ENCODE assay signal across 25 cellular contexts in the genomic region with DNA sequence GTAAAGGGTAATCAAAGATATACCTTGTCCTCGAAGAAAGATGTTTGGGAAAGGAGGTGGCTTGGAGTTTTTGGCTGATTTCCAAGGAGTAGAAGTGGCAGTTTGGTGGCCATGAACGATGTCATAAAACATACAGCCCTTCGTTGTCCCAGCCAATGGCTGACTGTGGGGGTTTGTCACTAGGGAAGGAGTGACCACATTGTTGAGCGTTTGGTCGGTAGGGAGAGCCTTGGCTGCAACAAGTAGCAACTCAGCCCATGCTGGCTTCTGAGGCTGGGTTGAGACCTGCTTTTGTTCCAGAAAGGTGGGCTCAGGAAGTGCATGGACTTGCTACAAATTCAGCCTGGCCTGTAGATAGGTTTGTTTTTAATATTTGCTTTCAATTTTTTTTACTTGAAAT.
"Had no signal": no experiment of that assay in that cellular context is flagged by ENCODE, and none has a peak within 500 bp of the region (broad histone marks: within the 10 kb centered on the region; RNA-seq: fewer than 3 reads in every experiment).

No MANE protein-coding gene starts in this region.

- H3K4me1 ChIP-seq: adrenal gland had no signal

- H3K4me3 Mint-ChIP-seq: activated CD4-positive, alpha-beta T cell treated with anti-CD3 and anti-CD28 coated beads, Interleukin-2, amount 10 ng/mL, durations not matched to agents 24 days and 14 days; activated CD8-positive, alpha-beta T cell treated with anti-CD3 and anti-CD28 coated beads for 36 hours; activated naive CD4-positive, alpha-beta T cell treated with anti-CD3 and anti-CD28 coated beads for 36 hours; activated T-cell treated with anti-CD3 and anti-CD28 coated beads, Interleukin-2, amount 50 U/mL, for 4 hours; activated T-helper 1 cell treated with anti-CD3 and anti-CD28 coated beads, Interleukin-12 subunit alpha, Interleukin-12 subunit beta, Interleukin-2, Interleukin-4 antibody, amounts not matched to agents 30 ng/mL and 10 ng/mL and 1 ng/mL, durations not matched to agents 14 hours and 24 hours and 36 hours; brain; T-helper 2 cell treated with Interferon-gamma antibody and Interleukin-4, amounts not matched to agents 5 μg/mL and 100 μg/mL, for 36 hours had no signal

- DNase-seq: activated CD4-positive, alpha-beta T cell treated with anti-CD3 and anti-CD28 coated beads, Interleukin-2, amount 10 ng/mL, durations not matched to agents 24 days and 14 days; activated CD4-positive, alpha-beta T cell treated with anti-CD3 and anti-CD28 coated beads, Interleukin-2, amount 50 U/mL, for 4 hours; activated CD8-positive, alpha-beta T cell treated with anti-CD3 and anti-CD28 coated beads for 36 hours; activated gamma-delta T cell treated with Interleukin-2 at 50 U/mL for 16 hours; activated naive CD4-positive, alpha-beta T cell treated with anti-CD3 and anti-CD28 coated beads for 36 hours; activated T-cell treated with anti-CD3 and anti-CD28 coated beads for 4 hours; activated T-cell treated with anti-CD3 and anti-CD28 coated beads, Interleukin-2, amount 50 U/mL, for 4 hours; adrenal gland; central memory CD4-positive, alpha-beta T cell; NCI-H1092 treated with DMSO at 0.1 percent for 48 hours; NCI-H1417; NCI-H146; NCI-H187; NCI-H2081 treated with DMSO at 0.1 percent for 48 hours; NCI-H226; NCI-H446 treated with DMSO at 0.1 percent for 48 hours; NCI-H524; NCI-H774; SHP77; SJCRH30 had no signal

- H3K27ac Mint-ChIP-seq: activated CD4-positive, alpha-beta T cell treated with anti-CD3 and anti-CD28 coated beads, Interleukin-2, amount 10 ng/mL, durations not matched to agents 24 days and 14 days; activated CD8-positive, alpha-beta T cell treated with anti-CD3 and anti-CD28 coated beads for 36 hours; activated naive CD4-positive, alpha-beta T cell treated with anti-CD3 and anti-CD28 coated beads for 36 hours; activated naive CD4-positive, alpha-beta T cell treated with anti-CD3 and anti-CD28 coated beads, Interleukin-2, amount 50 U/mL, for 72 hours; activated T-helper 1 cell treated with anti-CD3 and anti-CD28 coated beads, Interleukin-12 subunit alpha, Interleukin-12 subunit beta, Interleukin-2, Interleukin-4 antibody, amounts not matched to agents 30 ng/mL and 10 ng/mL and 1 ng/mL, durations not matched to agents 14 hours and 24 hours and 36 hours; brain; T-helper 2 cell treated with Interferon-gamma antibody and Interleukin-4, amounts not matched to agents 5 μg/mL and 100 μg/mL, for 36 hours had no signal

- H3K27me3 ChIP-seq: adrenal gland, SJCRH30 had no signal

- H3K4me1 Mint-ChIP-seq: activated CD4-positive, alpha-beta T cell treated with anti-CD3 and anti-CD28 coated beads, Interleukin-2, amount 10 ng/mL, durations not matched to agents 24 days and 14 days; brain had no signal

- H3K4me3 ChIP-seq: adrenal gland, SJCRH30, SK-N-MC had no signal

- H3K27ac ChIP-seq: adrenal gland, SJCRH30, SK-N-MC had no signal

- H3K36me3 ChIP-seq: adrenal gland, SJCRH30 had no signal

- H3K36me3 Mint-ChIP-seq: activated naive CD4-positive, alpha-beta T cell treated with anti-CD3 and anti-CD28 coated beads, Interleukin-2, amount 50 U/mL, for 72 hours; brain had no signal

- H3K9me3 Mint-ChIP-seq: activated CD4-positive, alpha-beta T cell treated with anti-CD3 and anti-CD28 coated beads, Interleukin-2, amount 10 ng/mL, durations not matched to agents 24 days and 14 days; activated CD8-positive, alpha-beta T cell treated with anti-CD3 and anti-CD28 coated beads for 36 hours; activated naive CD4-positive, alpha-beta T cell treated with anti-CD3 and anti-CD28 coated beads for 36 hours; activated naive CD4-positive, alpha-beta T cell treated with anti-CD3 and anti-CD28 coated beads, Interleukin-2, amount 50 U/mL, for 72 hours; activated T-cell treated with anti-CD3 and anti-CD28 coated beads, Interleukin-2, amount 50 U/mL, for 4 hours; activated T-helper 1 cell treated with anti-CD3 and anti-CD28 coated beads, Interleukin-12 subunit alpha, Interleukin-12 subunit beta, Interleukin-2, Interleukin-4 antibody, amounts not matched to agents 30 ng/mL and 10 ng/mL and 1 ng/mL, durations not matched to agents 14 hours and 24 hours and 36 hours; T-helper 2 cell treated with Interferon-gamma antibody and Interleukin-4, amounts not matched to agents 5 μg/mL and 100 μg/mL, for 36 hours had no signal

- H3K9me3 ChIP-seq: adrenal gland had no signal
